Comparison of ENCODE assay signal across 9 cellular contexts in genomic region chr19:41352279-41352608, GRCh38. TPM values are rescaled to one million over a fixed set of nuclear protein-coding genes. Genes with fewer than 3 reads are reported as not detected.
A peak's percentile ranks its signal among the peaks of the same experiment; 100 is the strongest.
DNase-seq lines count a peak whose midpoint lies in the region; ATAC-seq and TF ChIP-seq lines count a peak whose summit lies in the region.
"Had no signal": no experiment of that assay in that cellular context is flagged by ENCODE, and none has a peak within 500 bp of the region (broad histone marks: within the 10 kb centered on the region; RNA-seq: fewer than 3 reads in every experiment).

No MANE protein-coding gene starts in this region.

- DNase-seq in activated T-cell treated with anti-CD3 and anti-CD28 coated beads, Interleukin-2, amount 50 U/mL, for 24 hours, result no peak
- no peak for DNase-seq in activated T-cell treated with anti-CD3 and anti-CD28 coated beads, Interleukin-2, amount 50 U/mL, for 48 hours
- DNase-seq in astrocyte of the spinal cord (ENCODE audit: low read depth, low spot score) (no peak), lower lobe of right lung (no peak), tibial nerve (ENCODE audit: low spot score in 2 of 2) (no peak), NOMO-1 (lab: John Stamatoyannopoulos, UW; ENCODE audit: unreplicated experiment in 2 of 2) (no peak)
- DNase-seq: COR-L47 had no signal

- H3K9me3 ChIP-seq in lower lobe of right lung (no peaks in the 10 kb centered on the region), tibial nerve (no peaks in the 10 kb centered on the region)

- WGBS in tibial nerve, 2 donors, result 1 to 3% methylated on average over 12 of the region's 12 CpGs

- H3K27me3 ChIP-seq in lower lobe of right lung (ENCODE audit: low read depth) (no peaks in the 10 kb centered on the region), tibial nerve (no peaks in the 10 kb centered on the region)

- intact Hi-C loops in lower lobe of right lung (cut with DNase I), result no loop called here

- H3K36me3 ChIP-seq in lower lobe of right lung (peaks cover 12% of the 10 kb centered on the region), tibial nerve (peaks cover 0 to 10% (median 0%) of the 10 kb centered on the region in 3 donors)

- TF ChIP-seq CTCF in astrocyte of the spinal cord (IDR thresholded peaks at IDR 0.05; ENCODE audit: low read depth, low read length), result no peak
- TF ChIP-seq CTCF in lower lobe of right lung (IDR thresholded peaks at IDR 0.05), result no peak
- no peak for TF ChIP-seq CTCF in tibial nerve (IDR thresholded peaks at IDR 0.05)

- H3K4me1 Mint-ChIP-seq in activated T-cell treated with anti-CD3 and anti-CD28 coated beads, Interleukin-2, amount 50 U/mL, for 24 hours (ENCODE audit: low read depth), result peaks cover 52% of the 10 kb centered on the region

- H3K27ac ChIP-seq in lower lobe of right lung (peak overlapping the region; percentile 84), tibial nerve (peak overlapping the region; percentile 25 to 94 (median 80))

- H3K4me3 Mint-ChIP-seq in activated T-cell treated with anti-CD3 and anti-CD28 coated beads, Interleukin-2, amount 50 U/mL, for 24 hours, result peak overlapping the region; percentile 99

- H3K27ac Mint-ChIP-seq in activated T-cell treated with anti-CD3 and anti-CD28 coated beads, Interleukin-2, amount 50 U/mL, for 24 hours, result peak overlapping the region; percentile 99

- peak overlapping the region; percentile 85 for H3K4me3 ChIP-seq in astrocyte of the spinal cord (ENCODE audit: low read depth, low read length)
- peak overlapping the region; percentile 88 for H3K4me3 ChIP-seq in lower lobe of right lung
- H3K4me3 ChIP-seq in tibial nerve, result peak overlapping the region; percentile 60 to 88 (median 76)

- TF ChIP-seq EP300 in tibial nerve (IDR thresholded peaks at IDR 0.05), result no peak

- H3K4me1 ChIP-seq in lower lobe of right lung (peaks cover 58% of the 10 kb centered on the region), tibial nerve (peaks cover 0 to 52% (median 3%) of the 10 kb centered on the region in 4 donors)

- ATAC-seq in lower lobe of right lung (no peak), HG02759 (IDR thresholded peaks at IDR 0.05; ENCODE audit: unreplicated experiment) (no peak), HG02885 (IDR thresholded peaks at IDR 0.05; ENCODE audit: poor library complexity, unreplicated experiment) (no peak)

- H3K36me3 Mint-ChIP-seq in activated T-cell treated with anti-CD3 and anti-CD28 coated beads, Interleukin-2, amount 50 U/mL, for 24 hours (ENCODE audit: low read depth), result peaks cover 58% of the 10 kb centered on the region

- no peak for TF ChIP-seq POLR2A in tibial nerve (IDR thresholded peaks at IDR 0.05)

- in situ Hi-C loops in astrocyte of the spinal cord (cut with HindIII; ENCODE audit: low sequenced_read_pairs), result no loop called here

- H3K9me3 Mint-ChIP-seq in activated T-cell treated with anti-CD3 and anti-CD28 coated beads, Interleukin-2, amount 50 U/mL, for 24 hours, result no peaks in the 10 kb centered on the region

- no peaks in the 10 kb centered on the region for H3K27me3 Mint-ChIP-seq in activated T-cell treated with anti-CD3 and anti-CD28 coated beads, Interleukin-2, amount 50 U/mL, for 24 hours

RNA-seq across cellular contexts. Expression of gene TGFB1, which starts 1.5 kb away (rescaled TPM):
- total RNA-seq in lower lobe of right lung, result 114 TPM
- 10 to 100 TPM; 14.6 to 31.8 (median 23.9) TPM for total RNA-seq in tibial nerve

RNA-seq across cellular contexts. Expression of gene B9D2, which starts 11.7 kb away (rescaled TPM):
- total RNA-seq in lower lobe of right lung (8.2 TPM), tibial nerve (1 to 10 TPM in 3 of 4 donors, under 1 TPM in 1; 0.87 to 8.2 (median 3.6) TPM)

RNA-seq across cellular contexts. Expression of gene TMEM91, which starts 24.1 kb away (rescaled TPM):
- total RNA-seq in lower lobe of right lung (29.8 TPM), tibial nerve (10 to 100 TPM; 20.3 to 50.8 (median 31.5) TPM)

RNA-seq across cellular contexts. Expression of gene CCDC97, which starts 42.3 kb away (rescaled TPM):
- total RNA-seq in lower lobe of right lung (30.3 TPM), tibial nerve (10 to 100 TPM; 12.9 to 21.3 (median 15.0) TPM)

RNA-seq across cellular contexts. Expression of gene EXOSC5, which starts 44.9 kb away (rescaled TPM):
- 13.2 TPM for total RNA-seq in lower lobe of right lung
- total RNA-seq in tibial nerve, result 10 to 100 TPM; 14.0 to 21.3 (median 19.8) TPM
